In the genomic region with DNA sequence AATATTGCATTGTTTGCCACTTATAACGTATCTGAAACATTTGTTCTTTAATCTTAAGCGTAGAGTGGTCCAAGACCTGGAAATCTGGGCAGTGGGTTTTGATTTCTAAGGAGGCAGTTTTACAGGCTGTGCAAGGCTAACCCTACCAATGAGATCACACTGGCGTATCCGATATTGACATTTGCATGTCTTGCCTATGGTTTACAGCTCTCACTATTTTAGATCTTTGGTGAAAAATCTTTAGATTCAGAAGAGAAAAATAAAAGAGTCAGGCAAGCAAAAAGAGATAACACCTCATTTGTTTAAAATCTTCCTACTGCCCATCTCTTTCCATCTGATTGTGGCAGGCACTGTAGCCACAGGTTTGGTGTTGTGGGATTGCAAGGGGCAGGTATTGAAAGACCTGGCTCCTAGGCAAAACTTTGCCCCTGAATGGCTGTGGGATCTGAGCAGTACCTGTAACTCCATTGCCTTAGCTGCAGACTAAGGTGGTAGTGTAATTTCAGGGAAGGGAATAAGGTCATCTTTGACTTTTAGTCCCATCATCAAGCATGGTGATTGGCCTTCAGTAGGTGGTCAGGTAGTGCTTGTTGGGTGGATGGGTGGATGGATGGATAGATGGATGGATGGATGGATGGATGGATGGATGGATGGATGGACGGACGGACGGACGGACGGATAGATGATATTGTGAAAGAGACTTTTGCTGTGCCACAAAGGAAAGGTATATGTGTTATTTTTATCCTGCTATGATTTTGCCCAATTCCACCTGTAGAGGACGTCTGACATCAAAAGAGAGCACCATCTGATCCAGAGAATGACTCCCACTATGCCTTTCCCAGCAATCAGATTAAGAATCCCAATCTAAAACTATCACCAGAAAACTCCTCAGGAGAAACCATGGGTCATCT, we compare ENCODE assay signal across 9 cellular contexts. TPM values are rescaled to one million over a fixed set of nuclear protein-coding genes. Genes with fewer than 3 reads are reported as not detected.
DNase-seq lines count a peak whose midpoint lies in the region; ATAC-seq and TF ChIP-seq lines count a peak whose summit lies in the region.
"Had no signal": no experiment of that assay in that cellular context is flagged by ENCODE, and none has a peak within 500 bp of the region (broad histone marks: within the 10 kb centered on the region; RNA-seq: fewer than 3 reads in every experiment).

No MANE protein-coding gene starts in this region.

- TF ChIP-seq RAD21 in HCT116 (IDR thresholded peaks at IDR 0.05; ENCODE audit: low read depth): peak; percentile 21; the same call in 1 of the 2 replicates

- H3K79me2 ChIP-seq in ACC112 (ENCODE audit: control insufficient read depth, insufficient read depth, low read length, unreplicated experiment) (peaks cover 65% of the 10 kb centered on the region), HCT116 (ENCODE audit: insufficient read depth, low read length) (no peaks in the 10 kb centered on the region)

- no peaks in the 10 kb centered on the region for H3K9me2 ChIP-seq in HCT116 (ENCODE audit: insufficient read depth)

- POLR2A ChIA-PET in HCT116 (lab: Charles Lee): no interaction called here

- H3K4me1 ChIP-seq in ACC112 (ENCODE audit: control insufficient read depth, insufficient read depth, low read length, unreplicated experiment) (peaks cover 27% of the 10 kb centered on the region), HCT116 (ENCODE audit: control insufficient read depth in 1 of 2, insufficient read depth in 2 of 2, low read length in 2 of 2) (peaks cover 10 to 26% of the 10 kb centered on the region in 2 experiments; a peak in 3 of 4 replicates), mucosa of rectum (ENCODE audit: control insufficient read depth in 2 of 2, insufficient read depth in 2 of 2, low read length in 2 of 2) (peaks cover 27 to 38% of the 10 kb centered on the region in 2 donors)

- DNase-seq in HCT116 (ENCODE audit: low read depth, low spot score) (no peak), brain microvascular endothelial cell (no peak), posterior vena cava (ENCODE audit: low spot score) (no peak), NCI-H1436 (lab: John Stamatoyannopoulos, UW) (no peak), GF-D8 (lab: John Stamatoyannopoulos, UW) (no peak)
- DNase-seq: midbrain had no signal

- H2AFZ ChIP-seq in ACC112 (ENCODE audit: low read length, unreplicated experiment) (no peak overlapping the region), HCT116 (ENCODE audit: low read depth, low read length, poor library complexity, severe bottlenecking) (no peak overlapping the region)

- CTCF ChIA-PET in HCT116 (lab: Charles Lee): interaction anchor here (0.9 to 1.4 kb wide), 3 partner anchors 75 to 164 kb away, joined by 3 read pairs; no protein-coding TSS in a partner anchor

- ATAC-seq in HCT116: no peak
- ATAC-seq in HG02678 (IDR thresholded peaks at IDR 0.05; ENCODE audit: unreplicated experiment): no peak

- no peak for TF ChIP-seq POLR2A in HCT116 (IDR thresholded peaks at IDR 0.05; ENCODE audit: borderline replicate concordance, extremely low read depth, insufficient read depth, insufficient read length)

- H3K36me3 ChIP-seq in ACC112 (ENCODE audit: insufficient read depth, low read length) (peaks cover 21% of the 10 kb centered on the region; the same call in 1 of the 2 replicates), HCT116 (ENCODE audit: control insufficient read depth in 1 of 2, insufficient read depth in 2 of 2, low read length in 2 of 2) (no peaks in the 10 kb centered on the region), brain microvascular endothelial cell (replicated peaks) (peaks cover 3% of the 10 kb centered on the region), mucosa of rectum (ENCODE audit: control insufficient read depth in 2 of 2, insufficient read depth in 2 of 2, low read length in 2 of 2) (peaks cover 4 to 8% of the 10 kb centered on the region in 2 donors)

- in situ Hi-C loops in brain microvascular endothelial cell (cut with HindIII; ENCODE audit: low pct_ligation_motif_present, low sequenced_read_pairs): no loop called here

- H3K9me3 ChIP-seq in HCT116 (ENCODE audit: control insufficient read depth in 1 of 2, insufficient read depth in 1 of 2, low read depth in 1 of 2, low read length in 2 of 2): no peaks in the 10 kb centered on the region
- no peaks in the 10 kb centered on the region for H3K9me3 ChIP-seq in mucosa of rectum (ENCODE audit: control insufficient read depth in 2 of 2, low read length in 2 of 2)

- peak overlapping the region; percentile 95 for H3K4me3 ChIP-seq in ACC112 (ENCODE audit: low read depth, low read length)
- no peak overlapping the region for H3K4me3 ChIP-seq in HCT116 (replicated peaks in 1 of 2; ENCODE audit: low read depth in 1 of 2, low read length in 2 of 2)
- peak overlapping the region; percentile 65 for H3K4me3 ChIP-seq in brain microvascular endothelial cell (ENCODE audit: low read depth, low read length)
- peak overlapping the region; percentile 95 to 99 for H3K4me3 ChIP-seq in mucosa of rectum (ENCODE audit: low read length in 2 of 2)

- peak in 2 of 3 experiments; percentile 5 to 9; a peak in 1 of 6 replicates for TF ChIP-seq CTCF in HCT116 (IDR thresholded peaks at IDR 0.05 in 2 of 3, conservative IDR thresholded peaks at IDR 0.05 in 1 of 3; ENCODE audit: borderline replicate concordance in 1 of 3, insufficient read depth in 1 of 3, low read depth in 2 of 3, low read length in 2 of 3)
- TF ChIP-seq CTCF in brain microvascular endothelial cell (IDR thresholded peaks at IDR 0.05; ENCODE audit: low read depth, low read length, missing control alignments): no peak

- BruUV-seq in HCT116 (replicated peaks; lab: Mats Ljungman, UMichigan): TSS peak; percentile 46

- no peak overlapping the region for H3K4me2 ChIP-seq in HCT116 (ENCODE audit: low read length)

- H3K9ac ChIP-seq in HCT116 (ENCODE audit: low read length) (no peak overlapping the region), mucosa of rectum (ENCODE audit: low read depth in 1 of 2, low read length in 2 of 2) (peak overlapping the region; percentile 87)

- H3K27me3 ChIP-seq in ACC112 (ENCODE audit: insufficient read depth, low read length) (no peaks in the 10 kb centered on the region), HCT116 (ENCODE audit: insufficient read depth, low read length) (no peaks in the 10 kb centered on the region), brain microvascular endothelial cell (replicated peaks) (no peaks in the 10 kb centered on the region), mucosa of rectum (ENCODE audit: control insufficient read depth in 2 of 2, insufficient read depth in 2 of 2, low read length in 2 of 2) (no peaks in the 10 kb centered on the region)

- RAD21 ChIA-PET in HCT116 (lab: Charles Lee; ENCODE audit: low non-redundant PET in 1 of 2, low total read pairs in 2 of 2, uncharacterized antibody in 2 of 2, unreplicated experiment in 2 of 2): no interaction called here

- H3K27ac ChIP-seq in ACC112 (ENCODE audit: low read depth, low read length): peak overlapping the region; percentile 93
- H3K27ac ChIP-seq in HCT116 (ENCODE audit: low read depth, low read length): no peak overlapping the region
- no peak overlapping the region for H3K27ac ChIP-seq in brain microvascular endothelial cell
- peak overlapping the region; percentile 90 to 91 for H3K27ac ChIP-seq in mucosa of rectum (ENCODE audit: low read depth in 2 of 2, low read length in 2 of 2)

- H4K20me1 ChIP-seq in HCT116 (ENCODE audit: insufficient read depth): no peaks in the 10 kb centered on the region

- intact Hi-C loops in HCT116 (cut with micrococcal nuclease): loop anchor here (5.0 kb wide), 1 partner anchor 238 kb away; a partner anchor contains a TSS
- intact Hi-C loops in posterior vena cava (cut with DNase I): loop anchor here (10.0 kb wide), 1 partner anchor 164 kb away; no protein-coding TSS in a partner anchor

TF ChIP-seq in HCT116, 20 proteins besides CTCF, POLR2A, EP300 and RAD21:
- TF ChIP-seq, protein P1, sequence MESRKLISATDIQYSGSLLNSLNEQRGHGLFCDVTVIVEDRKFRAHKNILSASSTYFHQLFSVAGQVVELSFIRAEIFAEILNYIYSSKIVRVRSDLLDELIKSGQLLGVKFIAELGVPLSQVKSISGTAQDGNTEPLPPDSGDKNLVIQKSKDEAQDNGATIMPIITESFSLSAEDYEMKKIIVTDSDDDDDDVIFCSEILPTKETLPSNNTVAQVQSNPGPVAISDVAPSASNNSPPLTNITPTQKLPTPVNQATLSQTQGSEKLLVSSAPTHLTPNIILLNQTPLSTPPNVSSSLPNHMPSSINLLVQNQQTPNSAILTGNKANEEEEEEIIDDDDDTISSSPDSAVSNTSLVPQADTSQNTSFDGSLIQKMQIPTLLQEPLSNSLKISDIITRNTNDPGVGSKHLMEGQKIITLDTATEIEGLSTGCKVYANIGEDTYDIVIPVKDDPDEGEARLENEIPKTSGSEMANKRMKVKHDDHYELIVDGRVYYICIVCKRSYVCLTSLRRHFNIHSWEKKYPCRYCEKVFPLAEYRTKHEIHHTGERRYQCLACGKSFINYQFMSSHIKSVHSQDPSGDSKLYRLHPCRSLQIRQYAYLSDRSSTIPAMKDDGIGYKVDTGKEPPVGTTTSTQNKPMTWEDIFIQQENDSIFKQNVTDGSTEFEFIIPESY (IDR thresholded peaks at IDR 0.05; ENCODE audit: extremely low read depth, insufficient replicate concordance, low read length): no peak
- TF ChIP-seq TCF7L2 (IDR thresholded peaks at IDR 0.05; ENCODE audit: borderline replicate concordance, extremely low read depth, insufficient read depth, insufficient read length): peak; percentile 86

RNA-seq across cellular contexts. Expression of a gene that starts 1.9 kb away (rescaled TPM):
- total RNA-seq in HCT116 (2021; ENCODE audit: unreplicated experiment) (4.4 TPM), posterior vena cava (10 to 100 TPM; 19.0 to 28.6 TPM)
- polyA plus RNA-seq in HCT116 (2012): 1.5 and 1.7 TPM in 2 replicates

Comparison
In these comparisons a context has a peak if more than half of its experiments do, and no peak if none do; other contexts are left out.
1. H3K27ac ChIP-seq: peak in ACC112 (single experiment) and mucosa of rectum (2 of 2); none in HCT116 (single experiment) and brain microvascular endothelial cell (single experiment).
2. H3K4me3 ChIP-seq: peak in ACC112 (single experiment), brain microvascular endothelial cell (single experiment) and mucosa of rectum (2 of 2); none in HCT116 (0 of 2).